1 cellular context compared by ENCODE assay signal in the genomic region with DNA sequence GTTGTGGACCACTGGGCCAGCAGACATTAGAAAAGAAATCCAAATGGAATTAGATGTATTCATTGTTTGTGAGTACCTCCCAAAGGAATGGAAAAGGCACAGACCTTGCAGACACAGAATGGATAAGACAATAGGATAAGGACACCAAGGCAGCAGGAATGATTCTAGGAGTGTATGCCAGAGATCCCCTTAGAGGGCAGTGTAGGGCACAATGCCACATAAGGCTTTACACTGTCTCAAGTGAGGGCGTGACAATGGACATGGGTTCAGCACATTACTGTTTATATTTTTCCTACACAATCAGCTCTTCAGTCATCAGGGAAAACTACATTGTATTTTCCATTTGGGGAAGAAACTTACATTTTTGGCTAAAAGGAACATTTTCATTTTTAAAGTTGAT.
TF ChIP-seq lines count a peak whose summit lies in the region.

No MANE protein-coding gene starts in this region.

TF ChIP-seq in K562, 482 proteins besides CTCF, POLR2A, EP300 and RAD21:
- TF ChIP-seq, protein P1, sequence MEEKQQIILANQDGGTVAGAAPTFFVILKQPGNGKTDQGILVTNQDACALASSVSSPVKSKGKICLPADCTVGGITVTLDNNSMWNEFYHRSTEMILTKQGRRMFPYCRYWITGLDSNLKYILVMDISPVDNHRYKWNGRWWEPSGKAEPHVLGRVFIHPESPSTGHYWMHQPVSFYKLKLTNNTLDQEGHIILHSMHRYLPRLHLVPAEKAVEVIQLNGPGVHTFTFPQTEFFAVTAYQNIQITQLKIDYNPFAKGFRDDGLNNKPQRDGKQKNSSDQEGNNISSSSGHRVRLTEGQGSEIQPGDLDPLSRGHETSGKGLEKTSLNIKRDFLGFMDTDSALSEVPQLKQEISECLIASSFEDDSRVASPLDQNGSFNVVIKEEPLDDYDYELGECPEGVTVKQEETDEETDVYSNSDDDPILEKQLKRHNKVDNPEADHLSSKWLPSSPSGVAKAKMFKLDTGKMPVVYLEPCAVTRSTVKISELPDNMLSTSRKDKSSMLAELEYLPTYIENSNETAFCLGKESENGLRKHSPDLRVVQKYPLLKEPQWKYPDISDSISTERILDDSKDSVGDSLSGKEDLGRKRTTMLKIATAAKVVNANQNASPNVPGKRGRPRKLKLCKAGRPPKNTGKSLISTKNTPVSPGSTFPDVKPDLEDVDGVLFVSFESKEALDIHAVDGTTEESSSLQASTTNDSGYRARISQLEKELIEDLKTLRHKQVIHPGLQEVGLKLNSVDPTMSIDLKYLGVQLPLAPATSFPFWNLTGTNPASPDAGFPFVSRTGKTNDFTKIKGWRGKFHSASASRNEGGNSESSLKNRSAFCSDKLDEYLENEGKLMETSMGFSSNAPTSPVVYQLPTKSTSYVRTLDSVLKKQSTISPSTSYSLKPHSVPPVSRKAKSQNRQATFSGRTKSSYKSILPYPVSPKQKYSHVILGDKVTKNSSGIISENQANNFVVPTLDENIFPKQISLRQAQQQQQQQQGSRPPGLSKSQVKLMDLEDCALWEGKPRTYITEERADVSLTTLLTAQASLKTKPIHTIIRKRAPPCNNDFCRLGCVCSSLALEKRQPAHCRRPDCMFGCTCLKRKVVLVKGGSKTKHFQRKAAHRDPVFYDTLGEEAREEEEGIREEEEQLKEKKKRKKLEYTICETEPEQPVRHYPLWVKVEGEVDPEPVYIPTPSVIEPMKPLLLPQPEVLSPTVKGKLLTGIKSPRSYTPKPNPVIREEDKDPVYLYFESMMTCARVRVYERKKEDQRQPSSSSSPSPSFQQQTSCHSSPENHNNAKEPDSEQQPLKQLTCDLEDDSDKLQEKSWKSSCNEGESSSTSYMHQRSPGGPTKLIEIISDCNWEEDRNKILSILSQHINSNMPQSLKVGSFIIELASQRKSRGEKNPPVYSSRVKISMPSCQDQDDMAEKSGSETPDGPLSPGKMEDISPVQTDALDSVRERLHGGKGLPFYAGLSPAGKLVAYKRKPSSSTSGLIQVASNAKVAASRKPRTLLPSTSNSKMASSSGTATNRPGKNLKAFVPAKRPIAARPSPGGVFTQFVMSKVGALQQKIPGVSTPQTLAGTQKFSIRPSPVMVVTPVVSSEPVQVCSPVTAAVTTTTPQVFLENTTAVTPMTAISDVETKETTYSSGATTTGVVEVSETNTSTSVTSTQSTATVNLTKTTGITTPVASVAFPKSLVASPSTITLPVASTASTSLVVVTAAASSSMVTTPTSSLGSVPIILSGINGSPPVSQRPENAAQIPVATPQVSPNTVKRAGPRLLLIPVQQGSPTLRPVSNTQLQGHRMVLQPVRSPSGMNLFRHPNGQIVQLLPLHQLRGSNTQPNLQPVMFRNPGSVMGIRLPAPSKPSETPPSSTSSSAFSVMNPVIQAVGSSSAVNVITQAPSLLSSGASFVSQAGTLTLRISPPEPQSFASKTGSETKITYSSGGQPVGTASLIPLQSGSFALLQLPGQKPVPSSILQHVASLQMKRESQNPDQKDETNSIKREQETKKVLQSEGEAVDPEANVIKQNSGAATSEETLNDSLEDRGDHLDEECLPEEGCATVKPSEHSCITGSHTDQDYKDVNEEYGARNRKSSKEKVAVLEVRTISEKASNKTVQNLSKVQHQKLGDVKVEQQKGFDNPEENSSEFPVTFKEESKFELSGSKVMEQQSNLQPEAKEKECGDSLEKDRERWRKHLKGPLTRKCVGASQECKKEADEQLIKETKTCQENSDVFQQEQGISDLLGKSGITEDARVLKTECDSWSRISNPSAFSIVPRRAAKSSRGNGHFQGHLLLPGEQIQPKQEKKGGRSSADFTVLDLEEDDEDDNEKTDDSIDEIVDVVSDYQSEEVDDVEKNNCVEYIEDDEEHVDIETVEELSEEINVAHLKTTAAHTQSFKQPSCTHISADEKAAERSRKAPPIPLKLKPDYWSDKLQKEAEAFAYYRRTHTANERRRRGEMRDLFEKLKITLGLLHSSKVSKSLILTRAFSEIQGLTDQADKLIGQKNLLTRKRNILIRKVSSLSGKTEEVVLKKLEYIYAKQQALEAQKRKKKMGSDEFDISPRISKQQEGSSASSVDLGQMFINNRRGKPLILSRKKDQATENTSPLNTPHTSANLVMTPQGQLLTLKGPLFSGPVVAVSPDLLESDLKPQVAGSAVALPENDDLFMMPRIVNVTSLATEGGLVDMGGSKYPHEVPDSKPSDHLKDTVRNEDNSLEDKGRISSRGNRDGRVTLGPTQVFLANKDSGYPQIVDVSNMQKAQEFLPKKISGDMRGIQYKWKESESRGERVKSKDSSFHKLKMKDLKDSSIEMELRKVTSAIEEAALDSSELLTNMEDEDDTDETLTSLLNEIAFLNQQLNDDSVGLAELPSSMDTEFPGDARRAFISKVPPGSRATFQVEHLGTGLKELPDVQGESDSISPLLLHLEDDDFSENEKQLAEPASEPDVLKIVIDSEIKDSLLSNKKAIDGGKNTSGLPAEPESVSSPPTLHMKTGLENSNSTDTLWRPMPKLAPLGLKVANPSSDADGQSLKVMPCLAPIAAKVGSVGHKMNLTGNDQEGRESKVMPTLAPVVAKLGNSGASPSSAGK (IDR thresholded peaks at IDR 0.05) = no peak
- TF ChIP-seq ZNF347 (CRISPR knock-in tag; IDR thresholded peaks at IDR 0.05; ENCODE audit: low read depth) (no peak), MTA3 (IDR thresholded peaks at IDR 0.05; ENCODE audit: borderline replicate concordance) (no peak), ZKSCAN1 (IDR thresholded peaks at IDR 0.05; ENCODE audit: low read depth, low read length) (no peak)
- TF ChIP-seq, protein P2, sequence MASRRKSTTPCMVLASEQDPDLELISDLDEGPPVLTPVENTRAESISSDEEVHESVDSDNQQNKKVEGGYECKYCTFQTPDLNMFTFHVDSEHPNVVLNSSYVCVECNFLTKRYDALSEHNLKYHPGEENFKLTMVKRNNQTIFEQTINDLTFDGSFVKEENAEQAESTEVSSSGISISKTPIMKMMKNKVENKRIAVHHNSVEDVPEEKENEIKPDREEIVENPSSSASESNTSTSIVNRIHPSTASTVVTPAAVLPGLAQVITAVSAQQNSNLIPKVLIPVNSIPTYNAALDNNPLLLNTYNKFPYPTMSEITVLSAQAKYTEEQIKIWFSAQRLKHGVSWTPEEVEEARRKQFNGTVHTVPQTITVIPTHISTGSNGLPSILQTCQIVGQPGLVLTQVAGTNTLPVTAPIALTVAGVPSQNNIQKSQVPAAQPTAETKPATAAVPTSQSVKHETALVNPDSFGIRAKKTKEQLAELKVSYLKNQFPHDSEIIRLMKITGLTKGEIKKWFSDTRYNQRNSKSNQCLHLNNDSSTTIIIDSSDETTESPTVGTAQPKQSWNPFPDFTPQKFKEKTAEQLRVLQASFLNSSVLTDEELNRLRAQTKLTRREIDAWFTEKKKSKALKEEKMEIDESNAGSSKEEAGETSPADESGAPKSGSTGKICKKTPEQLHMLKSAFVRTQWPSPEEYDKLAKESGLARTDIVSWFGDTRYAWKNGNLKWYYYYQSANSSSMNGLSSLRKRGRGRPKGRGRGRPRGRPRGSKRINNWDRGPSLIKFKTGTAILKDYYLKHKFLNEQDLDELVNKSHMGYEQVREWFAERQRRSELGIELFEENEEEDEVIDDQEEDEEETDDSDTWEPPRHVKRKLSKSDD (conservative IDR thresholded peaks at IDR 0.05; ENCODE audit: low read length) = no peak
TF ChIP-seq in K562: peak in this region for 0.
